15 cellular contexts compared by ENCODE assay signal in genomic region chr4:101274888-101275752, GRCh38.
DNase-seq lines count a peak whose midpoint lies in the region; ATAC-seq lines count a peak whose summit lies in the region.
"Had no signal": no experiment of that assay in that cellular context is flagged by ENCODE, and none has a peak within 500 bp of the region (broad histone marks: within the 10 kb centered on the region; RNA-seq: fewer than 3 reads in every experiment).

No MANE protein-coding gene starts in this region.

- no peak overlapping the region for H3K18ac ChIP-seq in trophoblast cell (ENCODE audit: low read length)

- no peaks in the 10 kb centered on the region for H3K79me2 ChIP-seq in trophoblast cell (ENCODE audit: control insufficient read depth, insufficient read depth, low read length, poor library complexity)

- peak overlapping the region; percentile 1 for H3K4me3 Mint-ChIP-seq in memory B cell
- H3K4me3 Mint-ChIP-seq: CD4-positive, alpha-beta memory T cell had no signal

- no peak overlapping the region for H2AK5ac ChIP-seq in trophoblast cell (ENCODE audit: low read length)

- H3K27me3 ChIP-seq in trophoblast cell (ENCODE audit: insufficient read depth, low read length) = no peaks in the 10 kb centered on the region

- H3K36me3 ChIP-seq in trophoblast cell (ENCODE audit: control insufficient read depth in 1 of 2, insufficient read depth in 2 of 2, low read length in 2 of 2) = no peaks in the 10 kb centered on the region
- H3K36me3 ChIP-seq: left ventricle myocardium inferior had no signal

- no peaks in the 10 kb centered on the region for H3K27me3 Mint-ChIP-seq in memory B cell
- H3K27me3 Mint-ChIP-seq: CD4-positive, alpha-beta memory T cell had no signal

- WGBS in trophoblast cell (ENCODE audit: extremely low coverage, insufficient coverage, insufficient read length) = no CpG with 5 or more reads among the region's 7 CpGs

- no peak overlapping the region for H3K4me3 ChIP-seq in trophoblast cell (ENCODE audit: low read depth, low read length)
- H3K4me3 ChIP-seq: left ventricle myocardium inferior, PC-9 had no signal

- H4K12ac ChIP-seq in trophoblast cell (ENCODE audit: low read depth, low read length) = no peak overlapping the region

- no peak overlapping the region for H2BK12ac ChIP-seq in trophoblast cell (ENCODE audit: low read length)

- ATAC-seq in GM18907 (IDR thresholded peaks at IDR 0.05; ENCODE audit: unreplicated experiment) (peak; percentile 83), HG02678 (IDR thresholded peaks at IDR 0.05; ENCODE audit: unreplicated experiment) (peak; percentile 57), memory B cell (ENCODE audit: low read depth) (peak; percentile 65), GM21381 (IDR thresholded peaks at IDR 0.05; ENCODE audit: unreplicated experiment) (no peak)

- H3K9ac ChIP-seq in trophoblast cell (ENCODE audit: low read length) = no peak overlapping the region

- DNase-seq in NOMO-1 (lab: John Stamatoyannopoulos, UW; ENCODE audit: unreplicated experiment in 2 of 2) (peak; percentile 30 to 70), memory B cell (ENCODE audit: low spot score in 2 of 2) (no peak), NCI-H1930 (lab: John Stamatoyannopoulos, UW) (no peak), trophoblast cell (no peak), NCI-H226 (no peak)
- DNase-seq: CD4-positive, alpha-beta memory T cell; KBM-7; left ventricle myocardium inferior; NCI-H2107; PC-9; stimulated activated CD4-positive, alpha-beta T cell treated with anti-CD3 and anti-CD28 coated beads, Interleukin-12 subunit alpha, Interleukin-12 subunit beta, amount 100 ng/mL, for 4 hours; stimulated activated CD8-positive, alpha-beta memory T cell treated with anti-CD3 and anti-CD28 coated beads, Interleukin-4, amount 100 ng/mL, for 48 hours had no signal

- no peak overlapping the region for H3K4me2 ChIP-seq in trophoblast cell (ENCODE audit: low read length)
- H3K4me2 ChIP-seq: PC-9 had no signal

- no peaks in the 10 kb centered on the region for H3K9me3 ChIP-seq in trophoblast cell (ENCODE audit: insufficient read depth, low read depth, low read length)
- H3K9me3 ChIP-seq: left ventricle myocardium inferior had no signal

- H3K4ac ChIP-seq in trophoblast cell (ENCODE audit: low read depth, low read length) = no peak overlapping the region

- H3K4me1 ChIP-seq in trophoblast cell (ENCODE audit: control insufficient read depth in 1 of 2, insufficient read depth in 2 of 2, low read length in 2 of 2) = no peaks in the 10 kb centered on the region

- no peak overlapping the region for H3K23ac ChIP-seq in trophoblast cell (ENCODE audit: low read length)

- no peak overlapping the region for H2AFZ ChIP-seq in trophoblast cell (ENCODE audit: insufficient read depth, low read length, poor library complexity)
- H2AFZ ChIP-seq: PC-9 had no signal

- H3K27ac ChIP-seq in trophoblast cell (ENCODE audit: low read depth, low read length) = no peak overlapping the region
- H3K27ac ChIP-seq: left ventricle myocardium inferior, PC-9 had no signal

- no peak overlapping the region for H3K14ac ChIP-seq in trophoblast cell (ENCODE audit: low read length)

- H3K36me3 Mint-ChIP-seq in memory B cell = peaks cover 11% of the 10 kb centered on the region

- peaks cover 51% of the 10 kb centered on the region for H3K4me1 Mint-ChIP-seq in memory B cell

- H3K9me3 Mint-ChIP-seq in memory B cell = peaks cover 2% of the 10 kb centered on the region
- H3K9me3 Mint-ChIP-seq: CD4-positive, alpha-beta memory T cell had no signal

- no peak overlapping the region for H4K91ac ChIP-seq in trophoblast cell (ENCODE audit: low read depth, low read length)

- no peak overlapping the region for H2BK120ac ChIP-seq in trophoblast cell (ENCODE audit: insufficient read depth, low read length, poor library complexity)

- H3K27ac Mint-ChIP-seq in memory B cell = peak overlapping the region; percentile 4
- H3K27ac Mint-ChIP-seq: CD4-positive, alpha-beta memory T cell had no signal

- no peaks in the 10 kb centered on the region for H3K79me1 ChIP-seq in trophoblast cell (ENCODE audit: low read length)

- H4K8ac ChIP-seq in trophoblast cell (ENCODE audit: low read depth, low read length) = no peak overlapping the region

- no peak overlapping the region for H2BK5ac ChIP-seq in trophoblast cell (ENCODE audit: low read depth, low read length, poor library complexity)

Comparison
In these comparisons a context has a peak if more than half of its experiments do, and no peak if none do; other contexts are left out.
1. DNase-seq: peak in NOMO-1 (2 of 2); none in memory B cell (0 of 2), NCI-H1930 (0 of 2), trophoblast cell (0 of 2) and NCI-H226 (single experiment).